Comparison of ENCODE assay signal across 9 cellular contexts in genomic region chr11:85826096-85826855, GRCh38. TPM values are rescaled to one million over a fixed set of nuclear protein-coding genes. Genes with fewer than 3 reads are reported as not detected.
DNase-seq lines count a peak whose midpoint lies in the region; ATAC-seq, FAIRE-seq and TF ChIP-seq lines count a peak whose summit lies in the region.
"Had no signal": no experiment of that assay in that cellular context is flagged by ENCODE, and none has a peak within 500 bp of the region (broad histone marks: within the 10 kb centered on the region; RNA-seq: fewer than 3 reads in every experiment).

No MANE protein-coding gene starts in this region.

- POLR2A ChIA-PET in activated CD4-positive, alpha-beta memory T cell treated with anti-CD3 and anti-CD28 coated beads for 36 hours (lab: Charles Lee), result interaction anchor here (0.6 kb wide), 1 partner anchor 853 kb away, joined by 3 read pairs; no protein-coding TSS in a partner anchor

- CTCF ChIA-PET in activated CD8-positive, alpha-beta memory T cell treated with anti-CD3 and anti-CD28 coated beads, Interleukin-2, amount 10 ng/mL, durations not matched to agents 7 days and 5 days (lab: Charles Lee), result interaction anchor here (0.8 to 2.8 kb wide), 6 partner anchors 12 to 367 kb away, joined by 3 to 16 read pairs (median 4); no protein-coding TSS in a partner anchor
- CTCF ChIA-PET in activated CD4-positive, alpha-beta memory T cell treated with anti-CD3 and anti-CD28 coated beads for 36 hours (lab: Charles Lee), result interaction anchor here (1.1 to 2.4 kb wide), 6 partner anchors 12 to 163 kb away, joined by 3 to 11 read pairs (median 4); partner anchors contain the start of genes CCDC83 and CREBZF

- no peak overlapping the region for H3K4me3 Mint-ChIP-seq in activated CD8-positive, alpha-beta memory T cell treated with anti-CD3 and anti-CD28 coated beads, Interleukin-2, amount 10 ng/mL, durations not matched to agents 7 days and 5 days
- no peak overlapping the region for H3K4me3 Mint-ChIP-seq in activated CD4-positive, alpha-beta memory T cell treated with anti-CD3 and anti-CD28 coated beads for 36 hours

- no peak overlapping the region for H3K4me3 ChIP-seq in gastrocnemius medialis

- H3K27ac Mint-ChIP-seq in activated CD8-positive, alpha-beta memory T cell treated with anti-CD3 and anti-CD28 coated beads, Interleukin-2, amount 10 ng/mL, durations not matched to agents 7 days and 5 days, result peak overlapping the region; percentile 68
- peak overlapping the region; percentile 9 for H3K27ac Mint-ChIP-seq in activated CD4-positive, alpha-beta memory T cell treated with anti-CD3 and anti-CD28 coated beads for 36 hours

- H3K4me1 Mint-ChIP-seq in activated CD8-positive, alpha-beta memory T cell treated with anti-CD3 and anti-CD28 coated beads, Interleukin-2, amount 10 ng/mL, durations not matched to agents 7 days and 5 days, result peaks cover 69% of the 10 kb centered on the region
- peaks cover 71% of the 10 kb centered on the region for H3K4me1 Mint-ChIP-seq in activated CD4-positive, alpha-beta memory T cell treated with anti-CD3 and anti-CD28 coated beads for 36 hours (ENCODE audit: low read depth)

- TF ChIP-seq CTCF in gastrocnemius medialis (IDR thresholded peaks at IDR 0.05 in 4 of 5, conservative IDR thresholded peaks at IDR 0.05 in 1 of 5), result peak in 3 of 5 experiments; percentile 11 to 51 (median 34)

- H3K36me3 ChIP-seq in gastrocnemius medialis, result no peaks in the 10 kb centered on the region

- ATAC-seq in activated CD8-positive, alpha-beta memory T cell treated with anti-CD3 and anti-CD28 coated beads, Interleukin-2, amount 10 ng/mL, durations not matched to agents 7 days and 5 days, result no peak
- no peak for ATAC-seq in gastrocnemius medialis

- no peaks in the 10 kb centered on the region for H3K9me3 Mint-ChIP-seq in activated CD8-positive, alpha-beta memory T cell treated with anti-CD3 and anti-CD28 coated beads, Interleukin-2, amount 10 ng/mL, durations not matched to agents 7 days and 5 days (ENCODE audit: low read depth)
- no peaks in the 10 kb centered on the region for H3K9me3 Mint-ChIP-seq in activated CD4-positive, alpha-beta memory T cell treated with anti-CD3 and anti-CD28 coated beads for 36 hours

- no peaks in the 10 kb centered on the region for H3K9me3 ChIP-seq in gastrocnemius medialis

- in situ Hi-C loops in gastrocnemius medialis (cut with MboI; ENCODE audit: low sequenced_read_pairs in 4 of 4), result loop anchor here in 3 of 4 donors (25.0 kb wide), 2 partner anchors 214 to 239 kb away; no protein-coding TSS in a partner anchor

- peak; percentile 72 for FAIRE-seq in HTR-8/SVneo (lab: Jason Lieb, UNC)

- peaks cover 3% of the 10 kb centered on the region for H3K36me3 Mint-ChIP-seq in activated CD8-positive, alpha-beta memory T cell treated with anti-CD3 and anti-CD28 coated beads, Interleukin-2, amount 10 ng/mL, durations not matched to agents 7 days and 5 days
- H3K36me3 Mint-ChIP-seq in activated CD4-positive, alpha-beta memory T cell treated with anti-CD3 and anti-CD28 coated beads for 36 hours, result no peaks in the 10 kb centered on the region

- no peak for TF ChIP-seq POLR2A in gastrocnemius medialis (IDR thresholded peaks at IDR 0.05)

- intact Hi-C loops in activated CD4-positive, alpha-beta memory T cell treated with anti-CD3 and anti-CD28 coated beads for 36 hours (cut with micrococcal nuclease), result loop anchor here (2.0 to 10.0 kb wide), 5 partner anchors 131 to 919 kb away; partner anchors contain the start of gene CREBZF
- intact Hi-C loops in gastrocnemius medialis (cut with DNase I; ENCODE audit: low total_unique reads), result loop anchor here (10.0 kb wide), 1 partner anchor 231 kb away; no protein-coding TSS in a partner anchor

- H3K27me3 ChIP-seq in gastrocnemius medialis, result no peaks in the 10 kb centered on the region

- DNase-seq in activated CD8-positive, alpha-beta memory T cell treated with anti-CD3 and anti-CD28 coated beads, Interleukin-2, amount 10 ng/mL, durations not matched to agents 7 days and 5 days, result peak; percentile 51
- no peak for DNase-seq in activated CD8-positive, alpha-beta memory T cell treated with anti-CD3 and anti-CD28 coated beads, Interleukin-2, amount 50 U/mL, for 48 hours
- DNase-seq in HTR-8/SVneo (ENCODE audit: insufficient read length, low spot score), result no peak
- DNase-seq in activated CD4-positive, alpha-beta memory T cell treated with anti-CD3 and anti-CD28 coated beads for 36 hours, result peak; percentile 41
- DNase-seq in glomerular visceral epithelial cell (ENCODE audit: extremely low spot score), result peak; percentile 48
- no peak for DNase-seq in gastrocnemius medialis
- DNase-seq in GM19238 (ENCODE audit: insufficient read length, low spot score), result no peak
- no peak for DNase-seq in stimulated activated CD4-positive, alpha-beta T cell treated with anti-CD3 and anti-CD28 coated beads, Interleukin-4, amount 100 ng/mL, for 4 hours

- no peaks in the 10 kb centered on the region for H3K27me3 Mint-ChIP-seq in activated CD8-positive, alpha-beta memory T cell treated with anti-CD3 and anti-CD28 coated beads, Interleukin-2, amount 10 ng/mL, durations not matched to agents 7 days and 5 days
- no peaks in the 10 kb centered on the region for H3K27me3 Mint-ChIP-seq in activated CD4-positive, alpha-beta memory T cell treated with anti-CD3 and anti-CD28 coated beads for 36 hours

- H3K27ac ChIP-seq in gastrocnemius medialis, result no peak overlapping the region

- no peaks in the 10 kb centered on the region for H3K4me1 ChIP-seq in gastrocnemius medialis

RNA-seq across cellular contexts. Expression of gene SYTL2, which starts 15.3 kb away (rescaled TPM):
- 10 to 100 TPM; 73.7 to 78.0 TPM for total RNA-seq in activated CD8-positive, alpha-beta memory T cell treated with anti-CD3 and anti-CD28 coated beads, Interleukin-2, amount 10 ng/mL, durations not matched to agents 7 days and 5 days
- 10 to 100 TPM; 10.2 TPM for total RNA-seq in activated CD4-positive, alpha-beta memory T cell treated with anti-CD3 and anti-CD28 coated beads for 36 hours
- total RNA-seq in gastrocnemius medialis, result 10 to 100 TPM in 1 of 4 donors, 1 to 10 TPM in 2, under 1 TPM in 1; 0.97 to 11.9 (median 2.7) TPM

RNA-seq across cellular contexts. Expression of gene CCDC83, which starts 28.9 kb away (rescaled TPM):
- not detected for total RNA-seq in activated CD8-positive, alpha-beta memory T cell treated with anti-CD3 and anti-CD28 coated beads, Interleukin-2, amount 10 ng/mL, durations not matched to agents 7 days and 5 days
- not detected for total RNA-seq in activated CD4-positive, alpha-beta memory T cell treated with anti-CD3 and anti-CD28 coated beads for 36 hours
- not detected for total RNA-seq in gastrocnemius medialis
- total RNA-seq: skeletal muscle tissue had no signal

Comparison
In these comparisons a context has a peak if more than half of its experiments do, and no peak if none do; other contexts are left out.
1. DNase-seq: peak in activated CD8-positive, alpha-beta memory T cell treated with anti-CD3 and anti-CD28 coated beads, Interleukin-2, amount 10 ng/mL, durations not matched to agents 7 days and 5 days (single experiment), activated CD4-positive, alpha-beta memory T cell treated with anti-CD3 and anti-CD28 coated beads for 36 hours (single experiment) and glomerular visceral epithelial cell (single experiment); none in activated CD8-positive, alpha-beta memory T cell treated with anti-CD3 and anti-CD28 coated beads, Interleukin-2, amount 50 U/mL, for 48 hours (single experiment), HTR-8/SVneo (single experiment), gastrocnemius medialis (0 of 2), GM19238 (single experiment) and stimulated activated CD4-positive, alpha-beta T cell treated with anti-CD3 and anti-CD28 coated beads, Interleukin-4, amount 100 ng/mL, for 4 hours (0 of 2).
2. RNA of gene SYTL2, which starts 15.3 kb away (total RNA-seq): 73.7 to 78.0 TPM in activated CD8-positive, alpha-beta memory T cell treated with anti-CD3 and anti-CD28 coated beads, Interleukin-2, amount 10 ng/mL, durations not matched to agents 7 days and 5 days; 10.2 TPM in activated CD4-positive, alpha-beta memory T cell treated with anti-CD3 and anti-CD28 coated beads for 36 hours and 0.97 to 11.9 TPM in gastrocnemius medialis; every median in the first group is over 4 times any median in the second.